Comparison of ENCODE assay signal across 27 cellular contexts in the genomic region with DNA sequence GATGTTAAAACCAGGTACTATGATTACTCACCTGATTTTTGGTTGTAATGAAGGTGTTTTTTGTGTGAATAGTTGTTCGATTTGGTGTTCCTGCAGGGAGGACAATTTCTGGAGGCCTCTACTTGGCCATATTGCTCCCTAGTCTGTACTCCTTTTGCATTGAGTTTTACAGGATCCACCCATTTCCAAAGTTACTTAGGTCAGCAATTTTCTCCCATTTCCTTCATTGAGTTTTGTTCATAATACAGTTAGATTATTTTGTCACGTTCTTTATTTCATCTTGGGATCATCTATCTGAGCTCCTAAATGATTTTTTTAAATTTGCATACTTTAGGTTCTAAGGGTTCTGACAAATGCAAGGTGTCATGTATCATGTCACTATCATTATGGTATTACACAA. TPM values are rescaled to one million over a fixed set of nuclear protein-coding genes. Genes with fewer than 3 reads are reported as not detected.
DNase-seq lines count a peak whose midpoint lies in the region; ATAC-seq, FAIRE-seq and TF ChIP-seq lines count a peak whose summit lies in the region.
"Had no signal": no experiment of that assay in that cellular context is flagged by ENCODE, and none has a peak within 500 bp of the region (broad histone marks: within the 10 kb centered on the region; RNA-seq: fewer than 3 reads in every experiment).

No MANE protein-coding gene starts in this region.

- ATAC-seq in HepG2 (no peak), right lobe of liver (no peak), IMR-90 (ENCODE audit: low read depth) (no peak), HG03521 (IDR thresholded peaks at IDR 0.05; ENCODE audit: unreplicated experiment) (no peak)
- ATAC-seq: GM12878 had no signal

- no peak overlapping the region for H3K4me3 Mint-ChIP-seq in activated T-cell treated with anti-CD3 and anti-CD28 coated beads, Interleukin-2, amount 50 U/mL, for 24 hours
- H3K4me3 Mint-ChIP-seq: CD14-positive monocyte; CD4-positive, alpha-beta memory T cell; CD4-positive, CD25-positive, alpha-beta regulatory T cell; CD8-positive, alpha-beta memory T cell had no signal

- H3K9me3 ChIP-seq in HepG2 (ENCODE audit: low read length) (no peaks in the 10 kb centered on the region), right lobe of liver (no peaks in the 10 kb centered on the region), IMR-90 (ENCODE audit: control insufficient read depth, insufficient read depth, low read length) (no peaks in the 10 kb centered on the region), H1 (ENCODE audit: insufficient read depth in 2 of 2, low read depth in 1 of 2, low read length in 1 of 2) (no peaks in the 10 kb centered on the region), OCI-LY7 (ENCODE audit: low read length) (no peaks in the 10 kb centered on the region)
- H3K9me3 ChIP-seq: BE2C had no signal

- H3K14ac ChIP-seq in IMR-90 (replicated peaks; ENCODE audit: low read depth, low read length): no peak overlapping the region
- H3K14ac ChIP-seq in H1 (ENCODE audit: insufficient read length): no peak overlapping the region

- POLR2A ChIA-PET in HepG2 (lab: Yijun Ruan, JAX): no interaction called here
- POLR2A ChIA-PET in IMR-90 (lab: Charles Lee; ENCODE audit: unreplicated experiment): no interaction called here
- POLR2A ChIA-PET in H1 (lab: Charles Lee; ENCODE audit: partially characterized antibody): interaction anchor here (1.6 kb wide), 1 partner anchor 17 kb away, joined by 4 read pairs; no protein-coding TSS in a partner anchor
- POLR2A ChIA-PET in OCI-LY7 (lab: Charles Lee): no interaction called here

- TF ChIP-seq CTCF in HepG2 (CRISPR knock-in tag; IDR thresholded peaks at IDR 0.05): no peak
- TF ChIP-seq CTCF in right lobe of liver (IDR thresholded peaks at IDR 0.05): no peak
- no peak for TF ChIP-seq CTCF in IMR-90 (conservative IDR thresholded peaks at IDR 0.05; ENCODE audit: low read depth, low read length)
- no peak for TF ChIP-seq CTCF in H1 (IDR thresholded peaks at IDR 0.05; ENCODE audit: control extremely low read depth in 1 of 3, insufficient read depth in 1 of 3, low read depth in 1 of 3, low read length in 3 of 3)
- TF ChIP-seq CTCF in OCI-LY7 (conservative IDR thresholded peaks at IDR 0.05; ENCODE audit: low read length): no peak

- H3K27ac ChIP-seq in HepG2 (ENCODE audit: extremely low read length, insufficient read depth, low read length) (no peak overlapping the region), right lobe of liver (no peak overlapping the region), IMR-90 (ENCODE audit: insufficient read depth, low read length) (no peak overlapping the region), H1 (ENCODE audit: low read depth, low read length) (no peak overlapping the region), OCI-LY7 (ENCODE audit: low read depth, low read length, poor library complexity, severe bottlenecking) (no peak overlapping the region)
- H3K27ac ChIP-seq: 22Rv1, BLaER1 had no signal

- H2BK5ac ChIP-seq in IMR-90 (ENCODE audit: low read depth, low read length, poor library complexity, severe bottlenecking) (no peak overlapping the region), H1 (ENCODE audit: low read depth, low read length) (no peak overlapping the region)

- H3K4me2 ChIP-seq in HepG2 (ENCODE audit: low read depth, low read length): no peak overlapping the region
- no peak overlapping the region for H3K4me2 ChIP-seq in IMR-90 (ENCODE audit: low read depth, low read length)
- H3K4me2 ChIP-seq in H1 (ENCODE audit: insufficient read depth in 1 of 2, low read depth in 2 of 2, low read length in 2 of 2): no peak overlapping the region
- H3K4me2 ChIP-seq in OCI-LY7 (ENCODE audit: low read length): no peak overlapping the region
- H3K4me2 ChIP-seq: BLaER1 had no signal

- H3K79me2 ChIP-seq in HepG2 (ENCODE audit: insufficient read depth, low read length) (no peaks in the 10 kb centered on the region), H1 (ENCODE audit: control insufficient read depth in 1 of 2, insufficient read depth in 2 of 2, low read length in 2 of 2) (no peaks in the 10 kb centered on the region), OCI-LY7 (ENCODE audit: insufficient read depth, low read depth, low read length) (no peaks in the 10 kb centered on the region)

- H3K4me3 ChIP-seq in HepG2 (replicated peaks in 1 of 3; ENCODE audit: insufficient read depth in 1 of 3, low read depth in 2 of 3, low read length in 3 of 3): no peak overlapping the region
- no peak overlapping the region for H3K4me3 ChIP-seq in right lobe of liver
- H3K4me3 ChIP-seq in IMR-90 (ENCODE audit: insufficient read depth, low read depth, low read length): no peak overlapping the region
- H3K4me3 ChIP-seq in H1 (ENCODE audit: extremely low read depth in 1 of 4, insufficient read depth in 2 of 4, low read depth in 3 of 4, low read length in 4 of 4): no peak overlapping the region
- no peak overlapping the region for H3K4me3 ChIP-seq in OCI-LY7 (ENCODE audit: low read depth, low read length, poor library complexity, severe bottlenecking)
- H3K4me3 ChIP-seq: BLaER1, GM12878 had no signal

- H3K4ac ChIP-seq in IMR-90 (ENCODE audit: low read depth, low read length): no peak overlapping the region; the same call in 1 of the 2 replicates
- no peak overlapping the region for H3K4ac ChIP-seq in H1 (replicated peaks; ENCODE audit: insufficient read length, low read depth, low read length)

- H2AK5ac ChIP-seq in IMR-90 (ENCODE audit: low read depth, low read length): no peak overlapping the region
- no peak overlapping the region for H2AK5ac ChIP-seq in H1 (ENCODE audit: low read depth, low read length)

- dilution Hi-C loops in IMR-90 (cut with HindIII; ENCODE audit: low sequenced_read_pairs, unreplicated experiment): no loop called here

- H4K5ac ChIP-seq in IMR-90 (ENCODE audit: low read depth, low read length) (no peak overlapping the region), H1 (ENCODE audit: insufficient read length, low read depth, low read length) (no peak overlapping the region)

- H2AK9ac ChIP-seq in IMR-90 (replicated peaks; ENCODE audit: low read depth, low read length, poor library complexity): no peak overlapping the region

- FAIRE-seq in HepG2 (lab: Jason Lieb, UNC): no peak
- FAIRE-seq in H1 (lab: Jason Lieb, UNC): no peak
- FAIRE-seq: GM12878, GM12892, GM18507 had no signal

- H4K8ac ChIP-seq in IMR-90 (ENCODE audit: low read depth in 2 of 2, low read length in 2 of 2): no peak overlapping the region
- no peak overlapping the region for H4K8ac ChIP-seq in H1 (ENCODE audit: extremely low read depth, insufficient read depth, low read length)

- H2BK120ac ChIP-seq in IMR-90 (ENCODE audit: low read depth, low read length) (no peak overlapping the region), H1 (replicated peaks; ENCODE audit: low read depth, low read length) (no peak overlapping the region)

- H3K36me3 ChIP-seq in HepG2 (replicated peaks in 1 of 2; ENCODE audit: control insufficient read depth in 1 of 2, insufficient read depth in 2 of 2, low read length in 2 of 2) (no peaks in the 10 kb centered on the region), right lobe of liver (no peaks in the 10 kb centered on the region), IMR-90 (ENCODE audit: control insufficient read depth, insufficient read depth, low read length) (no peaks in the 10 kb centered on the region), H1 (ENCODE audit: control insufficient read depth in 2 of 4, insufficient read depth in 4 of 4, low read length in 3 of 4) (no peaks in the 10 kb centered on the region), OCI-LY7 (ENCODE audit: insufficient read depth, low read length) (no peaks in the 10 kb centered on the region)
- H3K36me3 ChIP-seq: BE2C, BLaER1 had no signal

- no peaks in the 10 kb centered on the region for H3K36me3 Mint-ChIP-seq in activated T-cell treated with anti-CD3 and anti-CD28 coated beads, Interleukin-2, amount 50 U/mL, for 24 hours (ENCODE audit: low read depth)

- CTCF ChIA-PET in HepG2 (lab: Yijun Ruan, JAX; ENCODE audit: low intra/inter-chr PET ratio, low total read pairs): no interaction called here
- CTCF ChIA-PET in IMR-90 (lab: Yijun Ruan, JAX): no interaction called here
- CTCF ChIA-PET in H1 (lab: Charles Lee; ENCODE audit: partially characterized antibody): interaction anchor here (2.1 to 3.5 kb wide), 2 partner anchors 8 to 13 kb away, joined by 5 to 12 read pairs; no protein-coding TSS in a partner anchor
- CTCF ChIA-PET in OCI-LY7 (lab: Charles Lee; ENCODE audit: unreplicated experiment): no interaction called here

- H3K9me3 Mint-ChIP-seq in activated T-cell treated with anti-CD3 and anti-CD28 coated beads, Interleukin-2, amount 50 U/mL, for 24 hours: no peaks in the 10 kb centered on the region

- H4K20me1 ChIP-seq in HepG2 (ENCODE audit: insufficient read depth, low read length): no peaks in the 10 kb centered on the region
- no peaks in the 10 kb centered on the region for H4K20me1 ChIP-seq in IMR-90 (ENCODE audit: insufficient read depth, low read length)
- H4K20me1 ChIP-seq in H1 (replicated peaks in 1 of 2; ENCODE audit: control insufficient read depth in 1 of 2, insufficient read depth in 2 of 2, low read length in 2 of 2): no peaks in the 10 kb centered on the region
- H4K20me1 ChIP-seq in OCI-LY7 (ENCODE audit: insufficient read depth, low read length): no peaks in the 10 kb centered on the region
- H4K20me1 ChIP-seq: BLaER1 had no signal

- H3K9me2 ChIP-seq in OCI-LY7 (ENCODE audit: insufficient read depth, low read length): no peaks in the 10 kb centered on the region

- intact Hi-C loops in HepG2 (cut with micrococcal nuclease; ENCODE audit: unreplicated experiment): no loop called here
- intact Hi-C loops in right lobe of liver (cut with DNase I): no loop called here
- intact Hi-C loops in IMR-90 (cut with micrococcal nuclease): no loop called here
- intact Hi-C loops in OCI-LY7 (cut with micrococcal nuclease; ENCODE audit: unreplicated experiment): no loop called here

- H3K4me1 Mint-ChIP-seq in activated T-cell treated with anti-CD3 and anti-CD28 coated beads, Interleukin-2, amount 50 U/mL, for 24 hours (ENCODE audit: low read depth): no peaks in the 10 kb centered on the region
- H3K4me1 Mint-ChIP-seq: CD14-positive monocyte; CD4-positive, alpha-beta memory T cell; CD4-positive, CD25-positive, alpha-beta regulatory T cell; CD8-positive, alpha-beta memory T cell had no signal

- H3K4me1 ChIP-seq in HepG2 (ENCODE audit: insufficient read depth, low read length) (no peaks in the 10 kb centered on the region), right lobe of liver (no peaks in the 10 kb centered on the region), IMR-90 (ENCODE audit: control insufficient read depth, insufficient read depth, low read length) (peaks cover 3% of the 10 kb centered on the region), H1 (replicated peaks in 1 of 4; ENCODE audit: control insufficient read depth in 3 of 4, insufficient read depth in 4 of 4, low read length in 3 of 4) (peaks cover 0 to 25% (median 4%) of the 10 kb centered on the region in 4 experiments; a peak in 3 of 7 replicates), OCI-LY7 (ENCODE audit: insufficient read depth, low read length, poor library complexity, severe bottlenecking) (no peaks in the 10 kb centered on the region)
- H3K4me1 ChIP-seq: BE2C, BLaER1 had no signal

- no peak for DNase-seq in HepG2 (ENCODE audit: low spot score)
- no peak for DNase-seq in right lobe of liver
- DNase-seq in IMR-90: no peak
- no peak for DNase-seq in H1 (ENCODE audit: low read depth in 1 of 2, low spot score in 2 of 2)
- no peak for DNase-seq in activated T-cell treated with anti-CD3 and anti-CD28 coated beads, Interleukin-2, amount 50 U/mL, for 24 hours
- DNase-seq in OCI-LY7 (ENCODE audit: low spot score): no peak
- DNase-seq: ACHN; BE2C; C1 segment of cervical spinal cord; CD4-positive, alpha-beta memory T cell; CD4-positive, CD25-positive, alpha-beta regulatory T cell; CD8-positive, alpha-beta memory T cell; COR-L47; DMS 273 treated with DMSO at 0.1 percent for 48 hours; DMS153; DMS53; DMS79; DND-41; EL; GDM1 had no signal

- no peak overlapping the region for H2BK12ac ChIP-seq in H1 (ENCODE audit: low read depth, low read length)

- BruUV-seq in HepG2 (replicated peaks; lab: Mats Ljungman, UMichigan) (no TSS peak), IMR-90 (replicated peaks; lab: Mats Ljungman, UMichigan) (no TSS peak), OCI-LY7 (replicated peaks; lab: Mats Ljungman, UMichigan) (no TSS peak)

- 84% methylated on average over 2 of the region's 2 CpGs for WGBS in HepG2 (ENCODE audit: low lambda C conversion rate)
- 86% methylated on average over 2 of the region's 2 CpGs for WGBS in right lobe of liver (ENCODE audit: insufficient coverage, low coverage, low lambda C conversion rate, missing lambda C conversion rate)
- WGBS in IMR-90 (ENCODE audit: extremely low coverage in 2 of 2, insufficient read length in 1 of 2), 2 experiments: no CpG with 5 or more reads among the region's 2 CpGs
- 93% methylated on average over 2 of the region's 2 CpGs; no CpG with 5 or more reads in 1 of the 2 experiments for WGBS in H1 (ENCODE audit: extremely low coverage in 1 of 2, insufficient coverage in 1 of 2, insufficient read length in 1 of 2, insufficient replicate concordance in 2 of 2, low coverage in 1 of 2, low lambda C conversion rate in 2 of 2, missing lambda C conversion rate in 1 of 2), 2 experiments

- H3K23ac ChIP-seq in IMR-90 (ENCODE audit: low read depth, low read length) (no peak overlapping the region), H1 (ENCODE audit: insufficient read length) (no peak overlapping the region)

- TF ChIP-seq EP300 in HepG2 (IDR thresholded peaks at IDR 0.05; ENCODE audit: low read depth in 2 of 2, low read length in 2 of 2): no peak
- no peak for TF ChIP-seq EP300 in HepG2 (CRISPR knock-in tag; IDR thresholded peaks at IDR 0.05; ENCODE audit: borderline replicate concordance)
- TF ChIP-seq EP300 in H1 (IDR thresholded peaks at IDR 0.05; ENCODE audit: borderline replicate concordance in 1 of 2, low read depth in 2 of 2, low read length in 2 of 2): no peak

- H3K79me1 ChIP-seq in IMR-90 (ENCODE audit: low read depth in 1 of 2, low read length in 2 of 2): no peaks in the 10 kb centered on the region
- no peaks in the 10 kb centered on the region for H3K79me1 ChIP-seq in H1 (ENCODE audit: low read depth, low read length)

- H3K18ac ChIP-seq in IMR-90 (ENCODE audit: low read depth, low read length) (no peak overlapping the region), H1 (ENCODE audit: extremely low read depth, low read length) (no peak overlapping the region)

- H3K27me3 ChIP-seq in HepG2 (ENCODE audit: control insufficient read depth in 1 of 2, insufficient read depth in 2 of 2, low read length in 2 of 2) (no peaks in the 10 kb centered on the region), right lobe of liver (no peaks in the 10 kb centered on the region), IMR-90 (ENCODE audit: control insufficient read depth, insufficient read depth, low read length) (no peaks in the 10 kb centered on the region), H1 (replicated peaks in 1 of 4; ENCODE audit: control insufficient read depth in 3 of 4, extremely low read depth in 1 of 4, insufficient read depth in 3 of 4, low read length in 3 of 4) (no peaks in the 10 kb centered on the region; a peak in 1 of 7 replicates)
- H3K27me3 ChIP-seq: BE2C, BLaER1 had no signal

- H3K56ac ChIP-seq in IMR-90 (ENCODE audit: extremely low read depth, insufficient read depth, low read length) (no peak overlapping the region), H1 (replicated peaks; ENCODE audit: insufficient read length, low read depth, low read length) (no peak overlapping the region)

- TF ChIP-seq POLR2A in HepG2 (IDR thresholded peaks at IDR 0.05; ENCODE audit: insufficient read depth in 1 of 2, low read depth in 2 of 2, low read length in 2 of 2) (no peak), right lobe of liver (IDR thresholded peaks at IDR 0.05) (no peak), IMR-90 (IDR thresholded peaks at IDR 0.05; ENCODE audit: low read depth, low read length) (no peak), H1 (IDR thresholded peaks at IDR 0.05; ENCODE audit: control extremely low read depth in 1 of 2, low read depth in 2 of 2, low read length in 2 of 2) (no peak)

- H2AFZ ChIP-seq in HepG2 (ENCODE audit: low read length) (no peak overlapping the region), IMR-90 (replicated peaks; ENCODE audit: low read length, poor library complexity) (no peak overlapping the region), H1 (ENCODE audit: low read length) (no peak overlapping the region), OCI-LY7 (ENCODE audit: low read length) (no peak overlapping the region)

- no peak for TF ChIP-seq RAD21 in HepG2 (CRISPR knock-in tag; IDR thresholded peaks at IDR 0.05)
- no peak for TF ChIP-seq RAD21 in IMR-90 (IDR thresholded peaks at IDR 0.05; ENCODE audit: low read length)
- no peak for TF ChIP-seq RAD21 in H1 (IDR thresholded peaks at IDR 0.05 in 1 of 2, conservative IDR thresholded peaks at IDR 0.05 in 1 of 2; ENCODE audit: low read depth in 2 of 2, low read length in 2 of 2)

- H3K9me1 ChIP-seq in IMR-90 (ENCODE audit: insufficient read depth, low read length): 0 out of 2 replicates have a peak, but pooled peaks cover 8% of the 10 kb centered on the region

- H3K23me2 ChIP-seq in H1 (ENCODE audit: low read depth, low read length): no peaks in the 10 kb centered on the region

- H4K91ac ChIP-seq in IMR-90 (ENCODE audit: insufficient read depth, low read depth, low read length) (no peak overlapping the region), H1 (replicated peaks; ENCODE audit: insufficient read length, low read length) (no peak overlapping the region)

- no peak overlapping the region for H3K27ac Mint-ChIP-seq in activated T-cell treated with anti-CD3 and anti-CD28 coated beads, Interleukin-2, amount 50 U/mL, for 24 hours
- H3K27ac Mint-ChIP-seq: CD14-positive monocyte; CD4-positive, alpha-beta memory T cell; CD4-positive, CD25-positive, alpha-beta regulatory T cell; CD8-positive, alpha-beta memory T cell had no signal

- in situ Hi-C loops in HepG2 (cut with HindIII; ENCODE audit: extremely low pct_ligation_motif_present, low pct_unique_long_range_greater_than_20kb): no loop called here
- in situ Hi-C loops in IMR-90 (cut with MboI; ENCODE audit: low sequenced_read_pairs): no loop called here

- H2BK20ac ChIP-seq in IMR-90 (ENCODE audit: low read depth, low read length): no peak overlapping the region
- H2BK20ac ChIP-seq in H1 (ENCODE audit: low read length): no peak overlapping the region

- H3K27me3 Mint-ChIP-seq in activated T-cell treated with anti-CD3 and anti-CD28 coated beads, Interleukin-2, amount 50 U/mL, for 24 hours: peaks cover 8% of the 10 kb centered on the region

- H3K9ac ChIP-seq in HepG2 (ENCODE audit: insufficient read depth, low read depth, low read length): no peak overlapping the region
- H3K9ac ChIP-seq in IMR-90 (ENCODE audit: low read depth, low read length): no peak overlapping the region
- H3K9ac ChIP-seq in H1 (replicated peaks in 1 of 4; ENCODE audit: extremely low read depth in 1 of 4, low read depth in 3 of 4, low read length in 3 of 4): no peak overlapping the region
- H3K9ac ChIP-seq: BLaER1 had no signal

- no peak overlapping the region for H2BK15ac ChIP-seq in IMR-90 (ENCODE audit: low read depth, low read length)
- H2BK15ac ChIP-seq in H1 (ENCODE audit: low read length): no peak overlapping the region

RNA-seq across cellular contexts. Expression of a gene that starts 20.1 kb away (rescaled TPM):
- total RNA-seq in HepG2 (2016; rRNA removed; fragmentation: Illumina TruSeq; extraction: Trizol) (8.5 and 15.3 TPM in 2 replicates), right lobe of liver (10 to 100 TPM in 1 of 6 experiments, 1 to 10 TPM in 5; 3.9 to 11.9 (median 6.5) TPM), IMR-90 (2012; rRNA removed) (1.1 and 1.4 TPM in 2 replicates), OCI-LY7 (2022) (not detected in 2 replicates)
- total RNA-seq in HepG2 (2016; cell fraction: cytosol; rRNA removed; fragmentation: Illumina TruSeq; extraction: Trizol; ENCODE audit: low read depth): 6.5 and 7.9 TPM in 2 replicates
- 9.4 and 15.2 TPM in 2 replicates for total RNA-seq in HepG2 (2016; cell fraction: insoluble cytoplasmic fraction; rRNA removed; fragmentation: Illumina TruSeq; extraction: Trizol)
- total RNA-seq in HepG2 (2016; cell fraction: membrane; rRNA removed; fragmentation: Illumina TruSeq; extraction: Trizol): 10.0 and 11.2 TPM in 2 replicates
- 15.0 and 16.5 TPM in 2 replicates for total RNA-seq in HepG2 (2016; cell fraction: nucleus; rRNA removed; fragmentation: Illumina TruSeq; extraction: Trizol)
- polyA plus RNA-seq in HepG2 (2011; rRNA removed) (10.4 and 12.2 TPM in 2 replicates), IMR-90 (2012; rRNA removed) (1.1 and 1.5 TPM in 2 replicates), H1 (2011; rRNA removed) (1.5 and 1.6 TPM in 2 replicates)
- polyA plus RNA-seq in HepG2 (2011; cell fraction: cytosol; rRNA removed): 11.8 and 12.5 TPM in 2 replicates
- polyA plus RNA-seq in HepG2 (2011; cell fraction: nucleus; rRNA removed): 17.3 and 18.8 TPM in 2 replicates
- polyA plus RNA-seq in HepG2 (2012): 10.4 and 11.2 TPM in 2 replicates
- polyA plus RNA-seq in HepG2 (2016; cell fraction: cytosol; fragmentation: Illumina TruSeq; extraction: Trizol; ENCODE audit: low read depth): 6.8 and 8.5 TPM in 2 replicates
- 10.0 and 10.3 TPM in 2 replicates for polyA plus RNA-seq in HepG2 (2016; cell fraction: insoluble cytoplasmic fraction; fragmentation: Illumina TruSeq; extraction: Trizol; ENCODE audit: low read depth)
- polyA plus RNA-seq in HepG2 (2016; cell fraction: membrane; fragmentation: Illumina TruSeq; extraction: Trizol; ENCODE audit: low read depth): 8.8 and 9.2 TPM in 2 replicates
- polyA plus RNA-seq in HepG2 (2016; cell fraction: nucleus; fragmentation: Illumina TruSeq; extraction: Trizol; ENCODE audit: insufficient read depth, low read depth): 18.5 and 20.1 TPM in 2 replicates
- 0.47 and 27.9 TPM in 2 replicates for polyA minus RNA-seq in HepG2 (2011; rRNA and poly(A)+ RNA removed; ENCODE audit: low replicate concordance)
- 8.8 and 10.0 TPM in 2 replicates for polyA minus RNA-seq in HepG2 (2011; cell fraction: cytosol; rRNA and poly(A)+ RNA removed)
- polyA minus RNA-seq in HepG2 (2011; cell fraction: nucleus; rRNA and poly(A)+ RNA removed): 7.5 and 7.7 TPM in 2 replicates
- polyA plus RNA-seq in IMR-90 (2012; cell fraction: cytosol; rRNA removed): 0.86 and 2.2 TPM in 2 replicates
- polyA plus RNA-seq in IMR-90 (2012; cell fraction: nucleus; rRNA removed; ENCODE audit: low replicate concordance): 1.0 and 3.2 TPM in 2 replicates
- 1.1 and 1.2 TPM in 2 replicates for total RNA-seq in H1 (2021; fragmentation: NEBNext Ultra II Directional; extraction: Animal tissue kit (Norgen Biotek cat#: 25700))
- 1.1 TPM for polyA plus RNA-seq in H1 (2011; cell fraction: cytosol; rRNA removed)
- polyA plus RNA-seq in H1 (2011; cell fraction: nucleus; rRNA removed): 4.8 TPM
- 1.1 to 1.4 TPM (median 1.3 TPM) in 4 replicates for polyA plus RNA-seq in H1 (2012, experiment 1 of 2)
- 0.79 TPM for polyA plus RNA-seq in H1 (2012, experiment 2 of 2)
- 1.9 TPM for polyA plus RNA-seq in H1 (2013, experiment 1 of 2)
- 1.7 TPM for polyA plus RNA-seq in H1 (2013, experiment 2 of 2)
- polyA minus RNA-seq in H1 (2011; rRNA and poly(A)+ RNA removed): 0.83 and 1.3 TPM in 2 replicates
- polyA minus RNA-seq in H1 (2011; cell fraction: cytosol; rRNA and poly(A)+ RNA removed): 1.7 TPM
- 1.8 TPM for polyA minus RNA-seq in H1 (2011; cell fraction: nucleus; rRNA and poly(A)+ RNA removed)
- total RNA-seq in OCI-LY7 (2014; rRNA removed; shearing (Covaris generic)): not detected in 2 replicates
- total RNA-seq: CD4-positive, CD25-positive, alpha-beta regulatory T cell had no signal
